Comparison of ENCODE assay signal across 10 cellular contexts in the genomic region with DNA sequence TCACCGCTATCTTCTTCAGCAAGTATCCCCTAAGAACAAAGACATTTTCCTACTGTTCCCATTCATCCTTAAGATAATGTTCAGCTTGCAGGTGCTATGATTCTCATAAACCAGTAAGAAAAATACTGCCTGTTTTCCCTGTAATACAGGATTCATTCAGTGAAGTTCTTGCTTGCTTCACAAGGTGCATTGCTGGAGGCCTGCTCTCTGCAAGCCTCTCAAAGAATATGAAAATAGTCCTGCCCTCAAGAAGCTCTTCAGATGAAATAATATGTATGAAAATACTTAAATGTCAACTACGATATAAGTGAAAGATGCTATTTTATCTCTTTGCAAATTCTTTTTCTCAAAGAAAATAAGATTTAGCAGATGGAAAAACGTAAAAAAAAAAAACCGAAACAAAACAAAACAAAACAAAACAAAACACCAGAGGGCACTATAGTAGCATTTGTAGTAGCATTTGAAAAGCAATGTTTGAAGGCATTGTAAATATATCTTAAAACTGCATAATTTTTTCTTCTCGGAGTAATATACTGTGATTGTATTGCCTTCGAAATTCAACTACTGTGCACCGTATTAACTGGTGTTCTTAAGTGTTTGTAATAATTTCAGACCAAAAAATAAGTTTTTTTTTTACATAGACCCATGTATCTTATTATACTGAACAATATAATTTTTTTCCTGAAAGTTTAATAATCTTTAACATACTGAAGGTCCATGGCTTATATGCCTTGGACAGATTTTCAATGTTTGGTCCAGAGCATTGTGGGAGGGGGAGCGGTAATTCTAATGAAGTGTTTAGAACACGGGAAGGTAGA. TPM values are rescaled to one million over a fixed set of nuclear protein-coding genes. Genes with fewer than 3 reads are reported as not detected.
DNase-seq lines count a peak whose midpoint lies in the region; ATAC-seq, FAIRE-seq and TF ChIP-seq lines count a peak whose summit lies in the region.
"Had no signal": no experiment of that assay in that cellular context is flagged by ENCODE, and none has a peak within 500 bp of the region (broad histone marks: within the 10 kb centered on the region; RNA-seq: fewer than 3 reads in every experiment).

No MANE protein-coding gene starts in this region.

- no peaks in the 10 kb centered on the region for H3K9me3 Mint-ChIP-seq in natural killer cell
- no peaks in the 10 kb centered on the region for H3K9me3 Mint-ChIP-seq in natural killer cell treated with Interleukin-12 subunit alpha and Interleukin-12 subunit beta and Interleukin-15 and Interleukin-18, amount 100 ng/mL, for 72 hours

- H3K27ac ChIP-seq in aorta (ENCODE audit: low read depth in 1 of 2, low read length in 2 of 2), result no peak overlapping the region
- H3K27ac ChIP-seq: sigmoid colon had no signal

- no peak overlapping the region for H3K4me3 ChIP-seq in fibroblast of the aortic adventitia (ENCODE audit: low read depth, low read length)
- H3K4me3 ChIP-seq in aorta (ENCODE audit: low read length in 2 of 2), result no peak overlapping the region
- H3K4me3 ChIP-seq: sigmoid colon had no signal

- no peak overlapping the region for H3K4me3 Mint-ChIP-seq in natural killer cell
- H3K4me3 Mint-ChIP-seq in natural killer cell treated with Interleukin-12 subunit alpha and Interleukin-12 subunit beta and Interleukin-15 and Interleukin-18, amount 100 ng/mL, for 72 hours, result no peak overlapping the region

- no peaks in the 10 kb centered on the region for H3K36me3 ChIP-seq in aorta (ENCODE audit: control insufficient read depth in 1 of 2, insufficient read depth in 2 of 2, low read length in 1 of 2)
- H3K36me3 ChIP-seq: sigmoid colon had no signal

- FAIRE-seq in RCC 7860 (lab: Jason Lieb, UNC), result peak; percentile 75

- no peaks in the 10 kb centered on the region for H3K9me3 ChIP-seq in aorta (ENCODE audit: control insufficient read depth, low read length)
- H3K9me3 ChIP-seq: sigmoid colon had no signal

- no peak for ATAC-seq in natural killer cell
- ATAC-seq in natural killer cell treated with Interleukin-12 subunit alpha and Interleukin-12 subunit beta and Interleukin-15 and Interleukin-18, amount 100 ng/mL, for 72 hours, result no peak
- peak; percentile 67 for ATAC-seq in aorta (ENCODE audit: low FRiP score)
- ATAC-seq in GM21619 (IDR thresholded peaks at IDR 0.05; ENCODE audit: unreplicated experiment), result no peak

- no peak overlapping the region for H3K27ac Mint-ChIP-seq in natural killer cell
- H3K27ac Mint-ChIP-seq in natural killer cell treated with Interleukin-12 subunit alpha and Interleukin-12 subunit beta and Interleukin-15 and Interleukin-18, amount 100 ng/mL, for 72 hours, result no peak overlapping the region

- 32 to 59% methylated on average over 9 of the region's 9 CpGs for WGBS in aorta, 2 donors

- no peaks in the 10 kb centered on the region for H3K36me3 Mint-ChIP-seq in natural killer cell
- H3K36me3 Mint-ChIP-seq in natural killer cell treated with Interleukin-12 subunit alpha and Interleukin-12 subunit beta and Interleukin-15 and Interleukin-18, amount 100 ng/mL, for 72 hours, result no peaks in the 10 kb centered on the region

- intact Hi-C loops in natural killer cell (cut with micrococcal nuclease) (loop anchor here (1.0 to 2.0 kb wide), 2 partner anchors 287 to 345 kb away; no protein-coding TSS in a partner anchor), aorta (cut with DNase I) (loop anchor here (2.0 to 5.0 kb wide), 4 partner anchors 287 to 344 kb away; no protein-coding TSS in a partner anchor)

- DNase-seq in natural killer cell (no peak), RCC 7860 (ENCODE audit: low spot score) (peak; percentile 12), fibroblast of the aortic adventitia (ENCODE audit: low read depth) (peak; percentile 68), aorta (no peak), ureter (ENCODE audit: low spot score) (no peak)
- DNase-seq in natural killer cell treated with Interleukin-12 subunit alpha and Interleukin-12 subunit beta and Interleukin-15 and Interleukin-18, amount 100 ng/mL, for 72 hours (ENCODE audit: low spot score), result no peak
- no peak for DNase-seq in NK-92 treated with Interleukin-12 subunit alpha and Interleukin-12 subunit beta, amount 100 ng/mL, for 24 hours (lab: John Stamatoyannopoulos, UW)
- DNase-seq: GDM1, sigmoid colon had no signal

- TF ChIP-seq CTCF in natural killer cell (IDR thresholded peaks at IDR 0.05) (peak; percentile 54), fibroblast of the aortic adventitia (IDR thresholded peaks at IDR 0.05; ENCODE audit: insufficient read depth, low read length) (peak; percentile 43)

- no peaks in the 10 kb centered on the region for H3K27me3 Mint-ChIP-seq in natural killer cell (ENCODE audit: low read depth in 2 of 2)
- H3K27me3 Mint-ChIP-seq in natural killer cell treated with Interleukin-12 subunit alpha and Interleukin-12 subunit beta and Interleukin-15 and Interleukin-18, amount 100 ng/mL, for 72 hours, result peaks cover 0 to 4% of the 10 kb centered on the region in 2 donors

- H3K4me1 Mint-ChIP-seq in natural killer cell, result no peaks in the 10 kb centered on the region
- H3K4me1 Mint-ChIP-seq in natural killer cell treated with Interleukin-12 subunit alpha and Interleukin-12 subunit beta and Interleukin-15 and Interleukin-18, amount 100 ng/mL, for 72 hours (ENCODE audit: low read depth in 2 of 2), result no peaks in the 10 kb centered on the region

- H3K4me1 ChIP-seq in aorta (ENCODE audit: control insufficient read depth in 1 of 2, insufficient read depth in 2 of 2, low read length in 2 of 2), result no peaks in the 10 kb centered on the region

- no peaks in the 10 kb centered on the region for H3K27me3 ChIP-seq in aorta (ENCODE audit: control insufficient read depth in 1 of 2, insufficient read depth in 2 of 2, low read length in 1 of 2)
- H3K27me3 ChIP-seq: sigmoid colon had no signal

RNA-seq across cellular contexts. Expression of gene ADH4, which starts 26.0 kb away (rescaled TPM):
- not detected for total RNA-seq in natural killer cell
- not detected for total RNA-seq in natural killer cell treated with Interleukin-12 subunit alpha and Interleukin-12 subunit beta and Interleukin-15 and Interleukin-18, amount 100 ng/mL, for 72 hours
- total RNA-seq in fibroblast of the aortic adventitia (ENCODE audit: low replicate concordance), result not detected in 2 replicates
- 1 to 10 TPM in 1 of 2 donors, not detected in 1; 3.3 TPM for total RNA-seq in aorta
- 10 to 100 TPM in 1 of 2 donors, 1 to 10 TPM in 1; 1.1 to 15.2 TPM for polyA plus RNA-seq in aorta
- 1.6 TPM for total RNA-seq in ureter

RNA-seq across cellular contexts. Expression of gene ADH5, which starts 29.5 kb away (rescaled TPM):
- total RNA-seq in natural killer cell (10 to 100 TPM; 54.3 to 80.4 (median 62.5) TPM), fibroblast of the aortic adventitia (ENCODE audit: low replicate concordance) (294 and 466 TPM in 2 replicates), aorta (100 to 1,000 TPM; 230 to 231 TPM), ureter (148 TPM)
- 10 to 100 TPM; 53.0 to 62.3 TPM for total RNA-seq in natural killer cell treated with Interleukin-12 subunit alpha and Interleukin-12 subunit beta and Interleukin-15 and Interleukin-18, amount 100 ng/mL, for 72 hours
- 100 to 1,000 TPM; 219 to 268 TPM for polyA plus RNA-seq in aorta

Comparison
In these comparisons a context has a peak if more than half of its experiments do, and no peak if none do; other contexts are left out.
1. DNase-seq: peak in RCC 7860 (single experiment) and fibroblast of the aortic adventitia (single experiment); none in natural killer cell (single experiment), natural killer cell treated with Interleukin-12 subunit alpha and Interleukin-12 subunit beta and Interleukin-15 and Interleukin-18, amount 100 ng/mL, for 72 hours (single experiment), aorta (0 of 2), ureter (single experiment) and NK-92 treated with Interleukin-12 subunit alpha and Interleukin-12 subunit beta, amount 100 ng/mL, for 24 hours (single experiment).